ENCODE assay signal across 15 cellular contexts in genomic region chr2:67304300-67304890, GRCh38.
"Had no signal": no experiment of that assay in that cellular context is flagged by ENCODE, and none has a peak within 500 bp of the region (broad histone marks: within the 10 kb centered on the region; RNA-seq: fewer than 3 reads in every experiment).

No MANE protein-coding gene starts in this region.

- H3K27ac ChIP-seq: body of pancreas, colonic mucosa, esophagus squamous epithelium, pancreas, upper lobe of left lung had no signal

- ATAC-seq: body of pancreas; left ventricle myocardium superior; naive thymus-derived CD8-positive, alpha-beta T cell; pancreas; stimulated activated naive CD8-positive, alpha-beta T cell treated with anti-CD3 and anti-CD28 coated beads, Interleukin-15, amount 100 ng/mL, for 72 hours had no signal

- H3K36me3 ChIP-seq: colonic mucosa, esophagus squamous epithelium, pancreas, upper lobe of left lung had no signal

- H3K27me3 ChIP-seq: body of pancreas, colonic mucosa, esophagus squamous epithelium, pancreas, upper lobe of left lung had no signal

- H3K4me1 ChIP-seq: colonic mucosa, esophagus squamous epithelium had no signal

- DNase-seq: activated naive CD8-positive, alpha-beta T cell treated with anti-CD3 and anti-CD28 coated beads for 36 hours; amygdala; body of pancreas; caudate nucleus; colonic mucosa; esophagus squamous epithelium; hypothalamus; kidney; left ventricle myocardium superior; mesenchymal stem cell; naive thymus-derived CD8-positive, alpha-beta T cell; pancreas; stimulated activated CD4-positive, alpha-beta T cell treated with anti-CD3 and anti-CD28 coated beads, Interleukin-1b, Interleukin-23, amount 100 ng/mL, for 48 hours; stimulated activated naive CD8-positive, alpha-beta T cell treated with anti-CD3 and anti-CD28 coated beads, Interleukin-15, amount 100 ng/mL, for 72 hours; upper lobe of left lung had no signal

- H3K9me3 ChIP-seq: body of pancreas, colonic mucosa, esophagus squamous epithelium, pancreas, upper lobe of left lung had no signal

- H3K4me3 ChIP-seq: body of pancreas, colonic mucosa, esophagus squamous epithelium, pancreas, upper lobe of left lung had no signal
